ENCODE assay signal across 1 cellular context in the genomic region with DNA sequence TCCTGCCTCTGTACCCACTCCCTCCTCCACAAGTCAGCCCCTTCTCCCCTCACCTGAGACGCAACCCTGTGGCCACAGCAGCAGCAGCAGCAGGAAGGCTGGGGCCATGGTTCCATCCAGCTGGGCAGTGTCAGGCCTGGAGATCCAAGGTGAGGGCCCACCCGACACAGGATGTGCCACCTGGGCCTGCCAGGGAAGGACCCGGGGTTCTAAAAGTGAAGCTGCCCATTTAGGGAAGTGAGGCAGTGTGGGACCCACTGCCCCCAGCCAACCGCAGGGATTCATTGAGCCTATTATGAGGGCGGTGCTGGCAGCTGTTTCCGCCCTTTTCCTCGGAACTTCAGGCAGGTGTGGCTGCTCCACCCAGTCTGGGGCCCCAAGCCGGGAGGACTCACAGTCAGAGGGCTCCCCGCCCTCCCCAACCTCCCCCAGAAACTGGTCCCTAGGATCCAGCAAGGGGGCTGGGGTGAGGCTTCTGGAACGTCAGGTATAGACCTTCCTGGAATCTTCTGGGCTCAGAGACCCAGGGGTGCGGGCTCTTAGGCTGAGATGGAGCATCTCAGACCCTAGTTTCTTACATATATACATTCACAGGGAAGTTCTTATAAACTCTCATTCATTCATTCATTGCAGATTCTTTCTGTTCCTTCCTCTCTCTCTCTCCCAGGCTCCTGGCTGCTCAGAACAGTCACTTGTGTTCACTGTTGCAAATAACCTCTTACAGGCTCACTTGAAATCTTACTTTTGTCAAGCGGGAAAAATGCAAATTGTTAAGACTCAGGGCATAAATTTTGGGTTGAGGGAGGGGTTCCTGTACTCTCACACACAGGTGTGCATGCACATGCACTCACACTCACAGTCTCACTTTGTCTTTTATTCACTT.
TF ChIP-seq lines count a peak whose summit lies in the region.

A gene with protein sequence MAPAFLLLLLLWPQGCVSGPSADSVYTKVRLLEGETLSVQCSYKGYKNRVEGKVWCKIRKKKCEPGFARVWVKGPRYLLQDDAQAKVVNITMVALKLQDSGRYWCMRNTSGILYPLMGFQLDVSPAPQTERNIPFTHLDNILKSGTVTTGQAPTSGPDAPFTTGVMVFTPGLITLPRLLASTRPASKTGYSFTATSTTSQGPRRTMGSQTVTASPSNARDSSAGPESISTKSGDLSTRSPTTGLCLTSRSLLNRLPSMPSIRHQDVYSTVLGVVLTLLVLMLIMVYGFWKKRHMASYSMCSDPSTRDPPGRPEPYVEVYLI (minus strand): TSS at position 249 of the 883 bp plus-strand sequence. CDS start 141 bp downstream, at position 108.

TF ChIP-seq in H1, 55 proteins besides CTCF, POLR2A, EP300 and RAD21:
- TF ChIP-seq BCL11A (IDR thresholded peaks at IDR 0.05; ENCODE audit: low read depth in 2 of 2, low read length in 2 of 2) (no peak), GABPA (IDR thresholded peaks at IDR 0.05; ENCODE audit: borderline replicate concordance, insufficient read depth, low read length) (no peak), YY1 (IDR thresholded peaks at IDR 0.05; ENCODE audit: low read depth, low read length) (no peak), CHD2 (IDR thresholded peaks at IDR 0.05; ENCODE audit: low read length) (no peak), RXRA (IDR thresholded peaks at IDR 0.05; ENCODE audit: insufficient read depth, low read depth, low read length) (no peak), ATF3 (IDR thresholded peaks at IDR 0.05; ENCODE audit: insufficient read depth, low read depth, low read length) (no peak), SIN3A (conservative IDR thresholded peaks at IDR 0.05 in 1 of 2, IDR thresholded peaks at IDR 0.05 in 1 of 2; ENCODE audit: low read depth in 1 of 2, low read length in 2 of 2) (no peak), EZH2 (IDR thresholded peaks at IDR 0.05; ENCODE audit: low read depth, low read length, severe bottlenecking) (no peak), JUN (IDR thresholded peaks at IDR 0.05; ENCODE audit: low read depth, low read length) (no peak), SUZ12 (IDR thresholded peaks at IDR 0.05; ENCODE audit: low read length) (no peak), TAF7 (optimal IDR thresholded peaks at IDR 0.05; ENCODE audit: borderline replicate concordance, low read depth, low read length) (no peak), USF2 (IDR thresholded peaks at IDR 0.05; ENCODE audit: low read length) (no peak), HDAC2 (IDR thresholded peaks at IDR 0.05; ENCODE audit: borderline replicate concordance in 1 of 2, low read depth in 2 of 2, low read length in 2 of 2) (no peak), TEAD4 (IDR thresholded peaks at IDR 0.05; ENCODE audit: low read depth, low read length) (no peak), BACH1 (IDR thresholded peaks at IDR 0.05; ENCODE audit: low read length) (no peak)
- TF ChIP-seq, protein P1, sequence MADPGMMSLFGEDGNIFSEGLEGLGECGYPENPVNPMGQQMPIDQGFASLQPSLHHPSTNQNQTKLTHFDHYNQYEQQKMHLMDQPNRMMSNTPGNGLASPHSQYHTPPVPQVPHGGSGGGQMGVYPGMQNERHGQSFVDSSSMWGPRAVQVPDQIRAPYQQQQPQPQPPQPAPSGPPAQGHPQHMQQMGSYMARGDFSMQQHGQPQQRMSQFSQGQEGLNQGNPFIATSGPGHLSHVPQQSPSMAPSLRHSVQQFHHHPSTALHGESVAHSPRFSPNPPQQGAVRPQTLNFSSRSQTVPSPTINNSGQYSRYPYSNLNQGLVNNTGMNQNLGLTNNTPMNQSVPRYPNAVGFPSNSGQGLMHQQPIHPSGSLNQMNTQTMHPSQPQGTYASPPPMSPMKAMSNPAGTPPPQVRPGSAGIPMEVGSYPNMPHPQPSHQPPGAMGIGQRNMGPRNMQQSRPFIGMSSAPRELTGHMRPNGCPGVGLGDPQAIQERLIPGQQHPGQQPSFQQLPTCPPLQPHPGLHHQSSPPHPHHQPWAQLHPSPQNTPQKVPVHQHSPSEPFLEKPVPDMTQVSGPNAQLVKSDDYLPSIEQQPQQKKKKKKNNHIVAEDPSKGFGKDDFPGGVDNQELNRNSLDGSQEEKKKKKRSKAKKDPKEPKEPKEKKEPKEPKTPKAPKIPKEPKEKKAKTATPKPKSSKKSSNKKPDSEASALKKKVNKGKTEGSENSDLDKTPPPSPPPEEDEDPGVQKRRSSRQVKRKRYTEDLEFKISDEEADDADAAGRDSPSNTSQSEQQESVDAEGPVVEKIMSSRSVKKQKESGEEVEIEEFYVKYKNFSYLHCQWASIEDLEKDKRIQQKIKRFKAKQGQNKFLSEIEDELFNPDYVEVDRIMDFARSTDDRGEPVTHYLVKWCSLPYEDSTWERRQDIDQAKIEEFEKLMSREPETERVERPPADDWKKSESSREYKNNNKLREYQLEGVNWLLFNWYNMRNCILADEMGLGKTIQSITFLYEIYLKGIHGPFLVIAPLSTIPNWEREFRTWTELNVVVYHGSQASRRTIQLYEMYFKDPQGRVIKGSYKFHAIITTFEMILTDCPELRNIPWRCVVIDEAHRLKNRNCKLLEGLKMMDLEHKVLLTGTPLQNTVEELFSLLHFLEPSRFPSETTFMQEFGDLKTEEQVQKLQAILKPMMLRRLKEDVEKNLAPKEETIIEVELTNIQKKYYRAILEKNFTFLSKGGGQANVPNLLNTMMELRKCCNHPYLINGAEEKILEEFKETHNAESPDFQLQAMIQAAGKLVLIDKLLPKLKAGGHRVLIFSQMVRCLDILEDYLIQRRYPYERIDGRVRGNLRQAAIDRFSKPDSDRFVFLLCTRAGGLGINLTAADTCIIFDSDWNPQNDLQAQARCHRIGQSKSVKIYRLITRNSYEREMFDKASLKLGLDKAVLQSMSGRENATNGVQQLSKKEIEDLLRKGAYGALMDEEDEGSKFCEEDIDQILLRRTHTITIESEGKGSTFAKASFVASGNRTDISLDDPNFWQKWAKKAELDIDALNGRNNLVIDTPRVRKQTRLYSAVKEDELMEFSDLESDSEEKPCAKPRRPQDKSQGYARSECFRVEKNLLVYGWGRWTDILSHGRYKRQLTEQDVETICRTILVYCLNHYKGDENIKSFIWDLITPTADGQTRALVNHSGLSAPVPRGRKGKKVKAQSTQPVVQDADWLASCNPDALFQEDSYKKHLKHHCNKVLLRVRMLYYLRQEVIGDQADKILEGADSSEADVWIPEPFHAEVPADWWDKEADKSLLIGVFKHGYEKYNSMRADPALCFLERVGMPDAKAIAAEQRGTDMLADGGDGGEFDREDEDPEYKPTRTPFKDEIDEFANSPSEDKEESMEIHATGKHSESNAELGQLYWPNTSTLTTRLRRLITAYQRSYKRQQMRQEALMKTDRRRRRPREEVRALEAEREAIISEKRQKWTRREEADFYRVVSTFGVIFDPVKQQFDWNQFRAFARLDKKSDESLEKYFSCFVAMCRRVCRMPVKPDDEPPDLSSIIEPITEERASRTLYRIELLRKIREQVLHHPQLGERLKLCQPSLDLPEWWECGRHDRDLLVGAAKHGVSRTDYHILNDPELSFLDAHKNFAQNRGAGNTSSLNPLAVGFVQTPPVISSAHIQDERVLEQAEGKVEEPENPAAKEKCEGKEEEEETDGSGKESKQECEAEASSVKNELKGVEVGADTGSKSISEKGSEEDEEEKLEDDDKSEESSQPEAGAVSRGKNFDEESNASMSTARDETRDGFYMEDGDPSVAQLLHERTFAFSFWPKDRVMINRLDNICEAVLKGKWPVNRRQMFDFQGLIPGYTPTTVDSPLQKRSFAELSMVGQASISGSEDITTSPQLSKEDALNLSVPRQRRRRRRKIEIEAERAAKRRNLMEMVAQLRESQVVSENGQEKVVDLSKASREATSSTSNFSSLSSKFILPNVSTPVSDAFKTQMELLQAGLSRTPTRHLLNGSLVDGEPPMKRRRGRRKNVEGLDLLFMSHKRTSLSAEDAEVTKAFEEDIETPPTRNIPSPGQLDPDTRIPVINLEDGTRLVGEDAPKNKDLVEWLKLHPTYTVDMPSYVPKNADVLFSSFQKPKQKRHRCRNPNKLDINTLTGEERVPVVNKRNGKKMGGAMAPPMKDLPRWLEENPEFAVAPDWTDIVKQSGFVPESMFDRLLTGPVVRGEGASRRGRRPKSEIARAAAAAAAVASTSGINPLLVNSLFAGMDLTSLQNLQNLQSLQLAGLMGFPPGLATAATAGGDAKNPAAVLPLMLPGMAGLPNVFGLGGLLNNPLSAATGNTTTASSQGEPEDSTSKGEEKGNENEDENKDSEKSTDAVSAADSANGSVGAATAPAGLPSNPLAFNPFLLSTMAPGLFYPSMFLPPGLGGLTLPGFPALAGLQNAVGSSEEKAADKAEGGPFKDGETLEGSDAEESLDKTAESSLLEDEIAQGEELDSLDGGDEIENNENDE (IDR thresholded peaks at IDR 0.05; ENCODE audit: insufficient replicate concordance, low read length), result no peak
